Comparison of ENCODE assay signal across 5 cellular contexts in genomic region chr5:972575-972974, GRCh38. TPM values are rescaled to one million over a fixed set of nuclear protein-coding genes. Genes with fewer than 3 reads are reported as not detected.
"Had no signal": no experiment of that assay in that cellular context is flagged by ENCODE, and none has a peak within 500 bp of the region (broad histone marks: within the 10 kb centered on the region; RNA-seq: fewer than 3 reads in every experiment).

No MANE protein-coding gene starts in this region.

RNA-seq across cellular contexts. Expression of gene NKD2, which starts 36.0 kb away (rescaled TPM):
- total RNA-seq: endothelial cell of umbilical vein, epithelial cell of proximal tubule, gastrocnemius medialis had no signal
- polyA plus RNA-seq: fibroblast of lung, foreskin keratinocyte had no signal
